8 cellular contexts compared by ENCODE assay signal in the genomic region with DNA sequence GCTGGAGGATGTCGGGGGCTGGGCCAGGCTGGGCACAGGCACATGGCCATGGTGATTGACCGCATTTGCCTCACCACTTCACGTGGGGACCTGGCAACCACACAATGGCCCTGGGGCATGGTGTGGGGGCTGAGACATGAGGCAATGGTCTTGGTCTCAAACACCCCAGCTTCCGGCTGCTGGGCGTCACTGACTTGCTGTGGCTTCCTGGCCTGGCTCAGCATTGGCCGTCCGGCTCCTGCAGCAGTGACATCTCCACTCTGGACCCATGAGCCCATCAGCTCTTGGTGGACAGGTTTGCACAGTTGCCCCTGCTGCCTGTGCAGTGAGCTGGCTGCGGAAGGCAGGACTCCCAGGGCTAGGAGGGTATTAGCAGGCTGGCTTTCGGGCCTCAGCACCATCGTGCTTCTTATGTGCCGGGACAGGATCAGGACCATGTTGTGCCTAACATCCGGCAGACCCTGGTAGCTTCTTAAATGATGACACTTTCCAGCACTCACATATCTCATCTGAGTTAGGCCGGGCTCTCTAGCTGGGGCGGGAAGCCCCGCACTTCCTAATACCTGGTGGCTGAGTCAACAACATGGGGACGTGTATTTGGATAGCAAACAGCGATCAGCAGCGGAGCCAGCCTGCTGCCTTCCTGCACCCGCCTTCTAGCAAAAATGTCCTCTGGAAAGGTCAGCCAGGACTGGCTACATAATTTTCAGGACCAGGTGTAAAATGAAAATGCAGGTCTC. TPM values are rescaled to one million over a fixed set of nuclear protein-coding genes. Genes with fewer than 3 reads are reported as not detected.
DNase-seq lines count a peak whose midpoint lies in the region; ATAC-seq, FAIRE-seq and TF ChIP-seq lines count a peak whose summit lies in the region.

No MANE protein-coding gene starts in this region.

- DNase-seq in activated T-cell treated with anti-CD3 and anti-CD28 coated beads, Interleukin-2, amount 50 U/mL, for 72 hours, result no peak
- no peak for DNase-seq in activated T-cell treated with anti-CD3 and anti-CD28 coated beads, Interleukin-2, amount 50 U/mL, for 4 hours
- DNase-seq in activated CD4-positive, alpha-beta memory T cell treated with anti-CD3 and anti-CD28 coated beads for 36 hours, result peak; percentile 66
- DNase-seq in Right ventricle myocardium inferior (ENCODE audit: missing footprints) (peak; percentile 81), sciatic nerve (ENCODE audit: low spot score) (peak; percentile 48), GM12891 (ENCODE audit: insufficient read length, low spot score) (no peak), erythroblast (lab: John Stamatoyannopoulos, UW) (no peak), GM03348 (ENCODE audit: low spot score) (no peak)

- no peaks in the 10 kb centered on the region for H3K9me3 Mint-ChIP-seq in activated T-cell treated with anti-CD3 and anti-CD28 coated beads, Interleukin-2, amount 50 U/mL, for 72 hours
- H3K9me3 Mint-ChIP-seq in activated T-cell treated with anti-CD3 and anti-CD28 coated beads, Interleukin-2, amount 50 U/mL, for 4 hours, result no peaks in the 10 kb centered on the region
- H3K9me3 Mint-ChIP-seq in activated CD4-positive, alpha-beta memory T cell treated with anti-CD3 and anti-CD28 coated beads for 36 hours, result no peaks in the 10 kb centered on the region

- intact Hi-C loops in activated CD4-positive, alpha-beta memory T cell treated with anti-CD3 and anti-CD28 coated beads for 36 hours (cut with micrococcal nuclease), result no loop called here
- intact Hi-C loops in Right ventricle myocardium inferior (cut with DNase I) (no loop called here), sciatic nerve (cut with DNase I) (no loop called here)

- no peaks in the 10 kb centered on the region for H3K27me3 Mint-ChIP-seq in activated T-cell treated with anti-CD3 and anti-CD28 coated beads, Interleukin-2, amount 50 U/mL, for 72 hours (ENCODE audit: low read depth)
- no peaks in the 10 kb centered on the region for H3K27me3 Mint-ChIP-seq in activated T-cell treated with anti-CD3 and anti-CD28 coated beads, Interleukin-2, amount 50 U/mL, for 4 hours (ENCODE audit: low read depth)
- H3K27me3 Mint-ChIP-seq in activated CD4-positive, alpha-beta memory T cell treated with anti-CD3 and anti-CD28 coated beads for 36 hours, result no peaks in the 10 kb centered on the region

- no peak for ATAC-seq in activated T-cell treated with anti-CD3 and anti-CD28 coated beads, Interleukin-2, amount 50 U/mL, for 72 hours (replicated peaks in 1 of 2)
- ATAC-seq in activated T-cell treated with anti-CD3 and anti-CD28 coated beads, Interleukin-2, amount 50 U/mL, for 4 hours, result no peak
- ATAC-seq in Right ventricle myocardium inferior, result peak; percentile 41
- ATAC-seq in sciatic nerve, result peak; percentile 70

- H3K4me3 Mint-ChIP-seq in activated T-cell treated with anti-CD3 and anti-CD28 coated beads, Interleukin-2, amount 50 U/mL, for 72 hours, result peak overlapping the region; percentile 39 to 57
- no peak overlapping the region for H3K4me3 Mint-ChIP-seq in activated T-cell treated with anti-CD3 and anti-CD28 coated beads, Interleukin-2, amount 50 U/mL, for 4 hours
- H3K4me3 Mint-ChIP-seq in activated CD4-positive, alpha-beta memory T cell treated with anti-CD3 and anti-CD28 coated beads for 36 hours, result peak overlapping the region; percentile 14

- CTCF ChIA-PET in activated CD4-positive, alpha-beta memory T cell treated with anti-CD3 and anti-CD28 coated beads for 36 hours (lab: Charles Lee), result interaction anchor here (1.0 kb wide), 1 partner anchor 14 kb away, joined by 3 read pairs; no protein-coding TSS in a partner anchor

- TF ChIP-seq POLR2A in GM12891 (IDR thresholded peaks at IDR 0.05; ENCODE audit: low read depth, low read length) (no peak), erythroblast (IDR thresholded peaks at IDR 0.05; ENCODE audit: low read length) (no peak)

- POLR2A ChIA-PET in activated CD4-positive, alpha-beta memory T cell treated with anti-CD3 and anti-CD28 coated beads for 36 hours (lab: Charles Lee), result no interaction called here

- peaks cover 95% of the 10 kb centered on the region for H3K4me1 Mint-ChIP-seq in activated T-cell treated with anti-CD3 and anti-CD28 coated beads, Interleukin-2, amount 50 U/mL, for 72 hours (ENCODE audit: low read depth)
- H3K4me1 Mint-ChIP-seq in activated T-cell treated with anti-CD3 and anti-CD28 coated beads, Interleukin-2, amount 50 U/mL, for 4 hours (ENCODE audit: low read depth), result peaks cover 82% of the 10 kb centered on the region
- peaks cover 82% of the 10 kb centered on the region for H3K4me1 Mint-ChIP-seq in activated CD4-positive, alpha-beta memory T cell treated with anti-CD3 and anti-CD28 coated beads for 36 hours (ENCODE audit: low read depth)

- H3K27ac Mint-ChIP-seq in activated T-cell treated with anti-CD3 and anti-CD28 coated beads, Interleukin-2, amount 50 U/mL, for 72 hours, result no peak overlapping the region
- peak overlapping the region; percentile 87 for H3K27ac Mint-ChIP-seq in activated CD4-positive, alpha-beta memory T cell treated with anti-CD3 and anti-CD28 coated beads for 36 hours

- H3K36me3 Mint-ChIP-seq in activated T-cell treated with anti-CD3 and anti-CD28 coated beads, Interleukin-2, amount 50 U/mL, for 72 hours (ENCODE audit: insufficient read depth in 2 of 2), result peaks cover 0 to 2% of the 10 kb centered on the region in 2 donors
- H3K36me3 Mint-ChIP-seq in activated T-cell treated with anti-CD3 and anti-CD28 coated beads, Interleukin-2, amount 50 U/mL, for 4 hours (ENCODE audit: insufficient read depth), result peaks cover 3% of the 10 kb centered on the region
- H3K36me3 Mint-ChIP-seq in activated CD4-positive, alpha-beta memory T cell treated with anti-CD3 and anti-CD28 coated beads for 36 hours, result no peaks in the 10 kb centered on the region

- no peak for FAIRE-seq in GM12891 (lab: Jason Lieb, UNC)

TF ChIP-seq in GM12891, 5 proteins besides CTCF, POLR2A, EP300 and RAD21:
- TF ChIP-seq POLR2AphosphoS5 (IDR thresholded peaks at IDR 0.05; ENCODE audit: low read depth, low read length), result no peak
- TF ChIP-seq POU2F2 (IDR thresholded peaks at IDR 0.05; ENCODE audit: low read depth, low read length), result no peak
- TF ChIP-seq SPI1 (IDR thresholded peaks at IDR 0.05; ENCODE audit: low read depth, low read length), result no peak
- no peak for TF ChIP-seq TAF1 (IDR thresholded peaks at IDR 0.05; ENCODE audit: low read depth, low read length)
- no peak for TF ChIP-seq PAX5 (IDR thresholded peaks at IDR 0.05; ENCODE audit: insufficient read depth, low read length, severe bottlenecking)

RNA-seq across cellular contexts. Expression of a gene that starts 34.1 kb away (rescaled TPM):
- total RNA-seq in activated T-cell treated with anti-CD3 and anti-CD28 coated beads, Interleukin-2, amount 50 U/mL, for 72 hours, result 10 to 100 TPM; 26.6 to 32.3 TPM
- 10 to 100 TPM; 21.7 to 28.2 (median 25.0) TPM for total RNA-seq in activated T-cell treated with anti-CD3 and anti-CD28 coated beads, Interleukin-2, amount 50 U/mL, for 4 hours
- total RNA-seq in activated CD4-positive, alpha-beta memory T cell treated with anti-CD3 and anti-CD28 coated beads for 36 hours, result 10 to 100 TPM; 27.0 to 28.5 TPM
- total RNA-seq in Right ventricle myocardium inferior, result 5.4 TPM
- 20.2 TPM for total RNA-seq in sciatic nerve
- 5.9 TPM for polyA plus RNA-seq in GM12891 (2012; ENCODE audit: low read depth, missing spikeins)

Comparison
In these comparisons a context has a peak if more than half of its experiments do, and no peak if none do; other contexts are left out.
1. ATAC-seq: peak in Right ventricle myocardium inferior (single experiment) and sciatic nerve (single experiment); none in activated T-cell treated with anti-CD3 and anti-CD28 coated beads, Interleukin-2, amount 50 U/mL, for 72 hours (0 of 2) and activated T-cell treated with anti-CD3 and anti-CD28 coated beads, Interleukin-2, amount 50 U/mL, for 4 hours (0 of 2).
2. DNase-seq: peak in activated CD4-positive, alpha-beta memory T cell treated with anti-CD3 and anti-CD28 coated beads for 36 hours (single experiment), Right ventricle myocardium inferior (single experiment) and sciatic nerve (single experiment); none in activated T-cell treated with anti-CD3 and anti-CD28 coated beads, Interleukin-2, amount 50 U/mL, for 72 hours (0 of 2), activated T-cell treated with anti-CD3 and anti-CD28 coated beads, Interleukin-2, amount 50 U/mL, for 4 hours (single experiment), GM12891 (single experiment), erythroblast (0 of 2) and GM03348 (single experiment).